In genomic region chr4:159428975-159429692, GRCh38 we compare ENCODE assay signal across 19 cellular contexts.
DNase-seq lines count a peak whose midpoint lies in the region; ATAC-seq, FAIRE-seq and TF ChIP-seq lines count a peak whose summit lies in the region.
"Had no signal": no experiment of that assay in that cellular context is flagged by ENCODE, and none has a peak within 500 bp of the region (broad histone marks: within the 10 kb centered on the region; RNA-seq: fewer than 3 reads in every experiment).

No MANE protein-coding gene starts in this region.

- FAIRE-seq in endothelial cell of umbilical vein (lab: Jason Lieb, UNC) = peak; percentile 47
- FAIRE-seq: D721Med, GM18507 had no signal

- no peaks in the 10 kb centered on the region for H3K79me2 ChIP-seq in endothelial cell of umbilical vein (ENCODE audit: control insufficient read depth, insufficient read depth, low read length)

- no peak overlapping the region for H3K9ac ChIP-seq in endothelial cell of umbilical vein (replicated peaks; ENCODE audit: extremely low read depth, insufficient read depth, low read length)
- H3K9ac ChIP-seq: KMS-11 had no signal

- TF ChIP-seq CTCF in endothelial cell of umbilical vein (IDR thresholded peaks at IDR 0.05; ENCODE audit: extremely low read depth in 1 of 2, insufficient read depth in 1 of 2, low read depth in 1 of 2, low read length in 2 of 2) (no peak), progenitor cell of endocrine pancreas (IDR thresholded peaks at IDR 0.05; ENCODE audit: unreplicated experiment) (no peak), body of pancreas (IDR thresholded peaks at IDR 0.05) (no peak)

- H3K9me3 ChIP-seq in endothelial cell of umbilical vein (replicated peaks; ENCODE audit: control insufficient read depth, insufficient read depth, low read length) (no peaks in the 10 kb centered on the region), body of pancreas (no peaks in the 10 kb centered on the region)
- H3K9me3 ChIP-seq: BE2C, thyroid gland had no signal

- H3K4me3 Mint-ChIP-seq in progenitor cell of endocrine pancreas (ENCODE audit: low read depth) = no peak overlapping the region
- H3K4me3 Mint-ChIP-seq: activated naive CD4-positive, alpha-beta T cell treated with anti-CD3 and anti-CD28 coated beads for 36 hours had no signal

- peak overlapping the region; percentile 33 for H3K27ac ChIP-seq in endothelial cell of umbilical vein (ENCODE audit: insufficient read depth, low read depth, low read length)
- H3K27ac ChIP-seq in body of pancreas = no peak overlapping the region
- H3K27ac ChIP-seq: dorsolateral prefrontal cortex, KMS-11, thyroid gland had no signal

- POLR2A ChIA-PET in endothelial cell of umbilical vein (lab: Charles Lee) = no interaction called here

- peak; percentile 70 for DNase-seq in endothelial cell of umbilical vein (ENCODE audit: low read depth, low spot score)
- DNase-seq in progenitor cell of endocrine pancreas (ENCODE audit: low spot score, unreplicated experiment) = no peak
- DNase-seq in activated T-cell treated with anti-CD3 and anti-CD28 coated beads for 4 hours = no peak
- DNase-seq in body of pancreas = no peak
- DNase-seq: activated CD4-positive, CD25-positive, alpha-beta regulatory T cell treated with anti-CD3 and anti-CD28 coated beads, Interleukin-2, amount 50 U/mL, for 72 hours; activated CD8-positive, alpha-beta memory T cell treated with anti-CD3 and anti-CD28 coated beads, Interleukin-2, amount 50 U/mL, for 48 hours; activated naive CD4-positive, alpha-beta T cell treated with anti-CD3 and anti-CD28 coated beads for 36 hours; BE2C; dorsolateral prefrontal cortex; islet precursor cell; NCI-H1092; thyroid gland had no signal

- no peaks in the 10 kb centered on the region for H3K36me3 Mint-ChIP-seq in progenitor cell of endocrine pancreas (ENCODE audit: insufficient read depth)

- H3K4me1 ChIP-seq in endothelial cell of umbilical vein (ENCODE audit: control insufficient read depth, extremely low read depth, insufficient read depth, low read length) (peaks cover 7% of the 10 kb centered on the region), body of pancreas (no peaks in the 10 kb centered on the region)
- H3K4me1 ChIP-seq: BE2C, thyroid gland had no signal

- dilution Hi-C loops in endothelial cell of umbilical vein (cut with MboI; ENCODE audit: extremely low pct_ligation_motif_present, low sequenced_read_pairs) = no loop called here

- intact Hi-C loops in endothelial cell of umbilical vein (cut with micrococcal nuclease) = no loop called here
- intact Hi-C loops in body of pancreas (cut with DNase I) = no loop called here

- peak; percentile 39 for ATAC-seq in GM18868 (IDR thresholded peaks at IDR 0.05; ENCODE audit: unreplicated experiment)
- peak; percentile 38 for ATAC-seq in HG03060 (IDR thresholded peaks at IDR 0.05; ENCODE audit: low read depth, unreplicated experiment)
- ATAC-seq in GM19463 (IDR thresholded peaks at IDR 0.05; ENCODE audit: unreplicated experiment) = no peak
- ATAC-seq in body of pancreas = no peak
- ATAC-seq: esophagus mucosa had no signal

- no peaks in the 10 kb centered on the region for H3K27me3 Mint-ChIP-seq in progenitor cell of endocrine pancreas

- no peaks in the 10 kb centered on the region for H3K9me3 Mint-ChIP-seq in progenitor cell of endocrine pancreas (ENCODE audit: low read depth)
- H3K9me3 Mint-ChIP-seq: activated naive CD4-positive, alpha-beta T cell treated with anti-CD3 and anti-CD28 coated beads for 36 hours had no signal

- no TSS peak for BruUV-seq in endothelial cell of umbilical vein (replicated peaks; lab: Mats Ljungman, UMichigan)

- peak overlapping the region; percentile 37 for H2AFZ ChIP-seq in endothelial cell of umbilical vein (ENCODE audit: low read depth, low read length)

- 18 to 23% methylated on average over 5 to 6 of the region's 6 CpGs for WGBS in body of pancreas, 2 donors

- H4K20me1 ChIP-seq in endothelial cell of umbilical vein (replicated peaks; ENCODE audit: control insufficient read depth, extremely low read depth, insufficient read depth, low read length) = no peaks in the 10 kb centered on the region

- H3K27me3 ChIP-seq in endothelial cell of umbilical vein (ENCODE audit: control insufficient read depth in 2 of 2, insufficient read depth in 2 of 2, low read length in 2 of 2) = no peaks in the 10 kb centered on the region
- no peaks in the 10 kb centered on the region for H3K27me3 ChIP-seq in body of pancreas
- H3K27me3 ChIP-seq: BE2C, dorsolateral prefrontal cortex, thyroid gland had no signal

- TF ChIP-seq POLR2A in endothelial cell of umbilical vein (IDR thresholded peaks at IDR 0.05; ENCODE audit: low read depth, low read length) = no peak
- TF ChIP-seq POLR2A in body of pancreas (IDR thresholded peaks at IDR 0.05) = no peak

- CTCF ChIA-PET in endothelial cell of umbilical vein (lab: Charles Lee) = interaction anchor here (0.9 kb wide), 1 partner anchor 8 kb away, joined by 3 read pairs; no protein-coding TSS in a partner anchor

- peak overlapping the region; percentile 2 for H3K27ac Mint-ChIP-seq in progenitor cell of endocrine pancreas
- H3K27ac Mint-ChIP-seq: activated naive CD4-positive, alpha-beta T cell treated with anti-CD3 and anti-CD28 coated beads for 36 hours had no signal

- no peaks in the 10 kb centered on the region for H3K9me1 ChIP-seq in endothelial cell of umbilical vein (replicated peaks; ENCODE audit: control insufficient read depth, extremely low read depth, insufficient read depth, low read length)

- H3K4me2 ChIP-seq in endothelial cell of umbilical vein (ENCODE audit: insufficient read depth, low read length) = peak overlapping the region; percentile 10
- H3K4me2 ChIP-seq: KMS-11 had no signal

- H3K4me3 ChIP-seq in endothelial cell of umbilical vein (replicated peaks in 1 of 3; ENCODE audit: insufficient read depth in 1 of 3, low read depth in 1 of 3, low read length in 3 of 3) (peak overlapping the region in 1 of 3 experiments; percentile 11), body of pancreas (no peak overlapping the region)
- H3K4me3 ChIP-seq: dorsolateral prefrontal cortex, thyroid gland had no signal

- peaks cover 8% of the 10 kb centered on the region for H3K4me1 Mint-ChIP-seq in progenitor cell of endocrine pancreas (ENCODE audit: low read depth)

- H3K36me3 ChIP-seq in endothelial cell of umbilical vein (ENCODE audit: control insufficient read depth in 2 of 2, extremely low read depth in 1 of 2, insufficient read depth in 2 of 2, low read length in 2 of 2) (no peaks in the 10 kb centered on the region), body of pancreas (replicated peaks in 1 of 2; ENCODE audit: insufficient read depth in 1 of 2, low read depth in 2 of 2) (no peaks in the 10 kb centered on the region)
- H3K36me3 ChIP-seq: BE2C, thyroid gland had no signal

TF ChIP-seq in endothelial cell of umbilical vein, 7 proteins besides CTCF, POLR2A, EP300 and RAD21:
- TF ChIP-seq MAX (IDR thresholded peaks at IDR 0.05; ENCODE audit: insufficient read depth, insufficient read length) = no peak
- TF ChIP-seq POLR2AphosphoS5 (IDR thresholded peaks at IDR 0.05; ENCODE audit: insufficient read depth, low read depth, low read length) = no peak
- no peak for TF ChIP-seq GATA2 (IDR thresholded peaks at IDR 0.05; ENCODE audit: insufficient read depth, insufficient read length, low read depth, low read length)
- no peak for TF ChIP-seq MYC (IDR thresholded peaks at IDR 0.05; ENCODE audit: low read depth, low read length)
- no peak for TF ChIP-seq EZH2 (IDR thresholded peaks at IDR 0.05; ENCODE audit: borderline replicate concordance, low read depth, low read length, severe bottlenecking)
- no peak for TF ChIP-seq FOS (IDR thresholded peaks at IDR 0.05; ENCODE audit: borderline replicate concordance, insufficient read depth, low read length)
- TF ChIP-seq JUN (IDR thresholded peaks at IDR 0.05; ENCODE audit: borderline replicate concordance, insufficient read depth, insufficient read length, low read depth) = no peak

Comparison
In these comparisons a context has a peak if more than half of its experiments do, and no peak if none do; other contexts are left out.
1. ATAC-seq: peak in GM18868 (single experiment) and HG03060 (single experiment); none in GM19463 (single experiment) and body of pancreas (single experiment).